Comparison of ENCODE assay signal across 13 cellular contexts in the genomic region with DNA sequence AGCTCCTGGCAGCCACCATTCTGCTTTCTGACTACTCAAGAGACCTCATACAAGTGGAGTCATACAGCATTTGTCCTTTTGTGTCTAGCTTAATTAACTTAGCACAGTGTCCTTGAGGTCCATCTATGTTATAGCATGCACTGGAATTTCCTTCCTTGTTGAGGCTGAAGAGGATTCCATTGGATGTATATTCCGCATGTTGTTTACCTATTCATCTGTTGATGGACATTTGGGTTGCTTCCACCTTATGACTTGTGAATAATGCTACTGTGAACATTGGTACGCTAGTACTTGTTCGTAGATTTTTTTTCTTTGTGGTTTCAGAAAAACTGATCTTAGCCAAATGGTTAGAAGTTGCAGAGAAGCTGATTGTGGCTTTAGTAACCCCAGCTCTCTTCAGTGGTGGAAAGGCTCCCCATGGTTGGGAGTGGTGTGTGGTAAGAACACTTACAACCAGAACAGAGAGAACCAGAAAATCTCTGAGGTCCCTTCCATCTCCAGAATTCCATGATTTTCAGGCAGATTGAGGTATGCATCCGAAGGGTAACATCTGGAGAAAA.
DNase-seq lines count a peak whose midpoint lies in the region; ATAC-seq and TF ChIP-seq lines count a peak whose summit lies in the region.
"Had no signal": no experiment of that assay in that cellular context is flagged by ENCODE, and none has a peak within 500 bp of the region (broad histone marks: within the 10 kb centered on the region; RNA-seq: fewer than 3 reads in every experiment).

No MANE protein-coding gene starts in this region.

- H3K27ac ChIP-seq in colonic mucosa (peak overlapping the region; percentile 45), neural progenitor cell (no peak overlapping the region), upper lobe of right lung (peak overlapping the region; percentile 65)

- no peaks in the 10 kb centered on the region for H3K36me3 ChIP-seq in colonic mucosa
- H3K36me3 ChIP-seq in neural progenitor cell = no peaks in the 10 kb centered on the region
- H3K36me3 ChIP-seq in upper lobe of right lung = no peaks in the 10 kb centered on the region

- H4K20me1 ChIP-seq in neural progenitor cell (ENCODE audit: low read depth) = no peaks in the 10 kb centered on the region

- H3K79me2 ChIP-seq in neural progenitor cell (ENCODE audit: low read depth) = no peaks in the 10 kb centered on the region

- no peaks in the 10 kb centered on the region for H3K4me1 Mint-ChIP-seq in activated naive CD4-positive, alpha-beta T cell treated with anti-CD3 and anti-CD28 coated beads, Interleukin-2, amount 50 U/mL, for 24 hours
- peaks cover 10% of the 10 kb centered on the region for H3K4me1 Mint-ChIP-seq in activated naive CD4-positive, alpha-beta T cell treated with anti-CD3 and anti-CD28 coated beads, Interleukin-2, amount 10 ng/mL, durations not matched to agents 7 days and 5 days
- peaks cover 13% of the 10 kb centered on the region for H3K4me1 Mint-ChIP-seq in neural progenitor cell
- H3K4me1 Mint-ChIP-seq in progenitor cell of endocrine pancreas (ENCODE audit: low read depth) = no peaks in the 10 kb centered on the region

- H3K4me3 ChIP-seq in colonic mucosa (no peak overlapping the region), neural progenitor cell (no peak overlapping the region), upper lobe of right lung (no peak overlapping the region)

- H2AFZ ChIP-seq in neural progenitor cell (replicated peaks) = no peak overlapping the region

- H3K4me1 ChIP-seq in colonic mucosa (peaks cover 3% of the 10 kb centered on the region), neural progenitor cell (peaks cover 16% of the 10 kb centered on the region), upper lobe of right lung (peaks cover 32% of the 10 kb centered on the region)

- H3K9ac ChIP-seq in colonic mucosa (ENCODE audit: low read depth in 2 of 2, low read length in 2 of 2) (peak overlapping the region in 1 of 2 donors; percentile 7), neural progenitor cell (no peak overlapping the region)

- H3K9me3 ChIP-seq in colonic mucosa (no peaks in the 10 kb centered on the region), neural progenitor cell (ENCODE audit: low read depth) (no peaks in the 10 kb centered on the region), upper lobe of right lung (no peaks in the 10 kb centered on the region)

- peaks cover 3% of the 10 kb centered on the region for H3K27me3 Mint-ChIP-seq in activated naive CD4-positive, alpha-beta T cell treated with anti-CD3 and anti-CD28 coated beads, Interleukin-2, amount 50 U/mL, for 24 hours
- H3K27me3 Mint-ChIP-seq in activated naive CD4-positive, alpha-beta T cell treated with anti-CD3 and anti-CD28 coated beads, Interleukin-2, amount 10 ng/mL, durations not matched to agents 7 days and 5 days = peaks cover 38% of the 10 kb centered on the region
- peaks cover 2% of the 10 kb centered on the region for H3K27me3 Mint-ChIP-seq in neural progenitor cell (ENCODE audit: insufficient read depth, low read depth)
- H3K27me3 Mint-ChIP-seq in progenitor cell of endocrine pancreas = peaks cover 15% of the 10 kb centered on the region

- no peak for TF ChIP-seq CTCF in colonic mucosa (IDR thresholded peaks at IDR 0.05)
- no peak for TF ChIP-seq CTCF in neural progenitor cell (IDR thresholded peaks at IDR 0.05)
- TF ChIP-seq CTCF in upper lobe of right lung (IDR thresholded peaks at IDR 0.05) = no peak
- TF ChIP-seq CTCF in progenitor cell of endocrine pancreas (IDR thresholded peaks at IDR 0.05; ENCODE audit: unreplicated experiment) = no peak

- ATAC-seq in upper lobe of right lung = no peak
- ATAC-seq: naive thymus-derived CD8-positive, alpha-beta T cell had no signal

- H3K27me3 ChIP-seq in colonic mucosa (no peaks in the 10 kb centered on the region), neural progenitor cell (no peaks in the 10 kb centered on the region), upper lobe of right lung (no peaks in the 10 kb centered on the region)

- CTCF ChIA-PET in activated naive CD4-positive, alpha-beta T cell treated with anti-CD3 and anti-CD28 coated beads, Interleukin-2, amount 10 ng/mL, durations not matched to agents 7 days and 5 days (lab: Charles Lee) = interaction anchor here (0.8 to 3.0 kb wide), 9 partner anchors 10 to 121 kb away, joined by 3 to 9 read pairs (median 4); no protein-coding TSS in a partner anchor

- H3K4me2 ChIP-seq in neural progenitor cell = no peak overlapping the region

- no peak for DNase-seq in activated naive CD4-positive, alpha-beta T cell treated with anti-CD3 and anti-CD28 coated beads, Interleukin-2, amount 10 ng/mL, durations not matched to agents 7 days and 5 days
- DNase-seq in colonic mucosa = no peak
- DNase-seq in neural progenitor cell (ENCODE audit: low spot score) = no peak
- DNase-seq in upper lobe of right lung = no peak
- DNase-seq in activated CD4-positive, alpha-beta T cell treated with anti-CD3 and anti-CD28 coated beads for 48 hours = no peak
- DNase-seq in progenitor cell of endocrine pancreas (ENCODE audit: low spot score, unreplicated experiment) = no peak
- DNase-seq in NOMO-1 (lab: John Stamatoyannopoulos, UW; ENCODE audit: unreplicated experiment in 2 of 2) = no peak
- DNase-seq: activated CD4-positive, alpha-beta T cell treated with anti-CD3 and anti-CD28 coated beads, Interleukin-2, amount 50 U/mL, for 48 hours; activated naive CD4-positive, alpha-beta T cell treated with anti-CD3 and anti-CD28 coated beads, Interleukin-2, amount 50 U/mL, for 16 hours; DMS153; naive thymus-derived CD8-positive, alpha-beta T cell; NCI-H2029 treated with DMSO at 0.1 percent for 48 hours had no signal

- H3F3A ChIP-seq in neural progenitor cell (ENCODE audit: low read depth) = no peaks in the 10 kb centered on the region

- no peak overlapping the region for H3K4me3 Mint-ChIP-seq in activated naive CD4-positive, alpha-beta T cell treated with anti-CD3 and anti-CD28 coated beads, Interleukin-2, amount 50 U/mL, for 24 hours
- no peak overlapping the region for H3K4me3 Mint-ChIP-seq in activated naive CD4-positive, alpha-beta T cell treated with anti-CD3 and anti-CD28 coated beads, Interleukin-2, amount 10 ng/mL, durations not matched to agents 7 days and 5 days
- H3K4me3 Mint-ChIP-seq in neural progenitor cell = no peak overlapping the region
- H3K4me3 Mint-ChIP-seq in progenitor cell of endocrine pancreas (ENCODE audit: low read depth) = no peak overlapping the region
- H3K4me3 Mint-ChIP-seq: naive thymus-derived CD8-positive, alpha-beta T cell had no signal

- no peaks in the 10 kb centered on the region for H3K9me3 Mint-ChIP-seq in activated naive CD4-positive, alpha-beta T cell treated with anti-CD3 and anti-CD28 coated beads, Interleukin-2, amount 50 U/mL, for 24 hours
- no peaks in the 10 kb centered on the region for H3K9me3 Mint-ChIP-seq in activated naive CD4-positive, alpha-beta T cell treated with anti-CD3 and anti-CD28 coated beads, Interleukin-2, amount 10 ng/mL, durations not matched to agents 7 days and 5 days
- H3K9me3 Mint-ChIP-seq in neural progenitor cell = no peaks in the 10 kb centered on the region
- no peaks in the 10 kb centered on the region for H3K9me3 Mint-ChIP-seq in progenitor cell of endocrine pancreas (ENCODE audit: low read depth)
- H3K9me3 Mint-ChIP-seq: naive thymus-derived CD8-positive, alpha-beta T cell had no signal

- H3K27ac Mint-ChIP-seq in activated naive CD4-positive, alpha-beta T cell treated with anti-CD3 and anti-CD28 coated beads, Interleukin-2, amount 50 U/mL, for 24 hours = peak overlapping the region; percentile 53
- H3K27ac Mint-ChIP-seq in activated naive CD4-positive, alpha-beta T cell treated with anti-CD3 and anti-CD28 coated beads, Interleukin-2, amount 10 ng/mL, durations not matched to agents 7 days and 5 days = no peak overlapping the region
- H3K27ac Mint-ChIP-seq in neural progenitor cell (peak overlapping the region; percentile 19), progenitor cell of endocrine pancreas (no peak overlapping the region)

- H3K36me3 Mint-ChIP-seq in activated naive CD4-positive, alpha-beta T cell treated with anti-CD3 and anti-CD28 coated beads, Interleukin-2, amount 50 U/mL, for 24 hours = no peaks in the 10 kb centered on the region
- H3K36me3 Mint-ChIP-seq in activated naive CD4-positive, alpha-beta T cell treated with anti-CD3 and anti-CD28 coated beads, Interleukin-2, amount 10 ng/mL, durations not matched to agents 7 days and 5 days = no peaks in the 10 kb centered on the region
- H3K36me3 Mint-ChIP-seq in neural progenitor cell (no peaks in the 10 kb centered on the region), progenitor cell of endocrine pancreas (ENCODE audit: insufficient read depth) (no peaks in the 10 kb centered on the region)
- H3K36me3 Mint-ChIP-seq: naive thymus-derived CD8-positive, alpha-beta T cell had no signal

- intact Hi-C loops in colonic mucosa (cut with DNase I) = no loop called here
- intact Hi-C loops in upper lobe of right lung (cut with DNase I) = no loop called here

Comparison
In these comparisons a context has a peak if more than half of its experiments do, and no peak if none do; other contexts are left out.
1. H3K27ac Mint-ChIP-seq: peak in activated naive CD4-positive, alpha-beta T cell treated with anti-CD3 and anti-CD28 coated beads, Interleukin-2, amount 50 U/mL, for 24 hours (single experiment) and neural progenitor cell (single experiment); none in activated naive CD4-positive, alpha-beta T cell treated with anti-CD3 and anti-CD28 coated beads, Interleukin-2, amount 10 ng/mL, durations not matched to agents 7 days and 5 days (single experiment) and progenitor cell of endocrine pancreas (single experiment).